ENCODE assay signal across 11 cellular contexts in genomic region chr5:113061851-113062631, GRCh38.
DNase-seq lines count a peak whose midpoint lies in the region; ATAC-seq, FAIRE-seq and TF ChIP-seq lines count a peak whose summit lies in the region.
"Had no signal": no experiment of that assay in that cellular context is flagged by ENCODE, and none has a peak within 500 bp of the region (broad histone marks: within the 10 kb centered on the region; RNA-seq: fewer than 3 reads in every experiment).

No MANE protein-coding gene starts in this region.

- no peaks in the 10 kb centered on the region for H3K36me3 Mint-ChIP-seq in natural killer cell treated with Interleukin-12 subunit alpha and Interleukin-12 subunit beta and Interleukin-15 and Interleukin-18, amount 100 ng/mL, for 72 hours
- H3K36me3 Mint-ChIP-seq in natural killer cell: no peaks in the 10 kb centered on the region

- TF ChIP-seq CTCF in natural killer cell (IDR thresholded peaks at IDR 0.05): no peak
- TF ChIP-seq CTCF in RWPE2 (IDR thresholded peaks at IDR 0.05; ENCODE audit: poor library complexity, severe bottlenecking): no peak
- no peak for TF ChIP-seq CTCF in right lobe of liver (IDR thresholded peaks at IDR 0.05)

- H3K27ac Mint-ChIP-seq in natural killer cell treated with Interleukin-12 subunit alpha and Interleukin-12 subunit beta and Interleukin-15 and Interleukin-18, amount 100 ng/mL, for 72 hours: peak overlapping the region in 1 of 2 donors; percentile 14
- H3K27ac Mint-ChIP-seq in natural killer cell: no peak overlapping the region
- H3K27ac Mint-ChIP-seq: progenitor cell of endocrine pancreas had no signal

- peaks cover 0 to 21% of the 10 kb centered on the region in 2 donors for H3K4me1 Mint-ChIP-seq in natural killer cell treated with Interleukin-12 subunit alpha and Interleukin-12 subunit beta and Interleukin-15 and Interleukin-18, amount 100 ng/mL, for 72 hours (ENCODE audit: low read depth in 2 of 2)
- peaks cover 0 to 8% of the 10 kb centered on the region in 2 donors for H3K4me1 Mint-ChIP-seq in natural killer cell

- H3K4me3 ChIP-seq in RWPE2 (ENCODE audit: severe bottlenecking): no peak overlapping the region
- H3K4me3 ChIP-seq in right lobe of liver: no peak overlapping the region

- no peaks in the 10 kb centered on the region for H3K27me3 ChIP-seq in RWPE2 (ENCODE audit: insufficient read depth, poor library complexity, severe bottlenecking)
- no peaks in the 10 kb centered on the region for H3K27me3 ChIP-seq in right lobe of liver

- peak overlapping the region; percentile 53 for H3K4me3 Mint-ChIP-seq in natural killer cell treated with Interleukin-12 subunit alpha and Interleukin-12 subunit beta and Interleukin-15 and Interleukin-18, amount 100 ng/mL, for 72 hours
- H3K4me3 Mint-ChIP-seq in natural killer cell: no peak overlapping the region

- no peak for ATAC-seq in natural killer cell treated with Interleukin-12 subunit alpha and Interleukin-12 subunit beta and Interleukin-15 and Interleukin-18, amount 100 ng/mL, for 72 hours
- ATAC-seq in natural killer cell (no peak), RWPE2 (ENCODE audit: low read depth) (peak; percentile 41; the same call in 2 of the 3 replicates), right lobe of liver (no peak)

- 60% methylated on average over 5 of the region's 5 CpGs for WGBS in right lobe of liver (ENCODE audit: insufficient coverage, low coverage, low lambda C conversion rate, missing lambda C conversion rate)

- H3K9me3 ChIP-seq in RWPE2 (ENCODE audit: severe bottlenecking): no peaks in the 10 kb centered on the region
- H3K9me3 ChIP-seq in right lobe of liver: no peaks in the 10 kb centered on the region

- DNase-seq in natural killer cell treated with Interleukin-12 subunit alpha and Interleukin-12 subunit beta and Interleukin-15 and Interleukin-18, amount 100 ng/mL, for 72 hours (ENCODE audit: low spot score): no peak
- DNase-seq in natural killer cell: no peak
- DNase-seq in RWPE2 (ENCODE audit: low spot score): no peak
- peak; percentile 67 for DNase-seq in fibroblast of gingiva (ENCODE audit: low read depth)
- DNase-seq in urothelium cell line (ENCODE audit: low spot score): peak; percentile 54
- DNase-seq in right lobe of liver: no peak
- DNase-seq in NCI-H2196 (lab: John Stamatoyannopoulos, UW; ENCODE audit: unreplicated experiment): no peak
- no peak for DNase-seq in NCI-H524 (lab: John Stamatoyannopoulos, UW)
- DNase-seq: aorta, hippocampal formation had no signal

- H3K36me3 ChIP-seq in RWPE2 (ENCODE audit: low read depth): peaks cover 28% of the 10 kb centered on the region
- H3K36me3 ChIP-seq in right lobe of liver: peaks cover 0 to 67% (median 6%) of the 10 kb centered on the region in 4 donors

- intact Hi-C loops in natural killer cell (cut with micrococcal nuclease): no loop called here
- intact Hi-C loops in right lobe of liver (cut with DNase I): no loop called here

- H3K27me3 Mint-ChIP-seq in natural killer cell treated with Interleukin-12 subunit alpha and Interleukin-12 subunit beta and Interleukin-15 and Interleukin-18, amount 100 ng/mL, for 72 hours: peaks cover 0 to 4% of the 10 kb centered on the region in 2 donors
- no peaks in the 10 kb centered on the region for H3K27me3 Mint-ChIP-seq in natural killer cell (ENCODE audit: low read depth in 2 of 2)
- H3K27me3 Mint-ChIP-seq: progenitor cell of endocrine pancreas had no signal

- no peaks in the 10 kb centered on the region for H3K9me3 Mint-ChIP-seq in natural killer cell treated with Interleukin-12 subunit alpha and Interleukin-12 subunit beta and Interleukin-15 and Interleukin-18, amount 100 ng/mL, for 72 hours
- no peaks in the 10 kb centered on the region for H3K9me3 Mint-ChIP-seq in natural killer cell

- H3K4me1 ChIP-seq in RWPE2 (ENCODE audit: insufficient read depth, poor library complexity, severe bottlenecking): peaks cover 6% of the 10 kb centered on the region
- peaks cover 0 to 6% (median 0%) of the 10 kb centered on the region in 4 donors for H3K4me1 ChIP-seq in right lobe of liver

- FAIRE-seq in urothelium cell line (lab: Jason Lieb, UNC): no peak

- TF ChIP-seq POLR2A in right lobe of liver (IDR thresholded peaks at IDR 0.05): no peak

- H3K27ac ChIP-seq in RWPE2 (ENCODE audit: poor library complexity, severe bottlenecking): no peak overlapping the region
- H3K27ac ChIP-seq in right lobe of liver: no peak overlapping the region

Comparison
In these comparisons a context has a peak if more than half of its experiments do, and no peak if none do; other contexts are left out.
1. DNase-seq: peak in fibroblast of gingiva (single experiment) and urothelium cell line (single experiment); none in natural killer cell treated with Interleukin-12 subunit alpha and Interleukin-12 subunit beta and Interleukin-15 and Interleukin-18, amount 100 ng/mL, for 72 hours (single experiment), natural killer cell (single experiment), RWPE2 (single experiment), right lobe of liver (0 of 3), NCI-H2196 (single experiment) and NCI-H524 (0 of 2).